ENCODE assay signal across 18 cellular contexts in genomic region chr22:46414704-46415103, GRCh38.
DNase-seq lines count a peak whose midpoint lies in the region; ATAC-seq, FAIRE-seq and TF ChIP-seq lines count a peak whose summit lies in the region.
"Had no signal": no experiment of that assay in that cellular context is flagged by ENCODE, and none has a peak within 500 bp of the region (broad histone marks: within the 10 kb centered on the region; RNA-seq: fewer than 3 reads in every experiment).

No MANE protein-coding gene starts in this region.

- CTCF ChIA-PET in activated CD8-positive, alpha-beta T cell treated with anti-CD3 and anti-CD28 coated beads, Interleukin-2, amount 10 ng/mL, durations not matched to agents 7 days and 5 days (lab: Charles Lee): no interaction called here

- no peak overlapping the region for H3K18ac ChIP-seq in mesenchymal stem cell (ENCODE audit: low read depth in 1 of 2, low read length in 2 of 2)

- ATAC-seq in activated naive CD4-positive, alpha-beta T cell treated with anti-CD3 and anti-CD28 coated beads, Interleukin-2, amount 50 U/mL, for 72 hours: no peak
- ATAC-seq in activated CD8-positive, alpha-beta T cell treated with anti-CD3 and anti-CD28 coated beads, Interleukin-2, amount 10 ng/mL, durations not matched to agents 7 days and 5 days: no peak
- ATAC-seq: A549; CD8-positive, alpha-beta T cell had no signal

- H2BK120ac ChIP-seq in mesenchymal stem cell (ENCODE audit: low read depth, low read length): no peak overlapping the region

- no peak for FAIRE-seq in astrocyte (lab: Jason Lieb, UNC)
- FAIRE-seq: A549, D721Med, GM12892 had no signal

- no peak overlapping the region for H2BK5ac ChIP-seq in mesenchymal stem cell (ENCODE audit: low read depth, low read length, poor library complexity, severe bottlenecking)

- H3K4me3 ChIP-seq in astrocyte (ENCODE audit: insufficient read depth, low read depth, low read length): no peak overlapping the region
- H3K4me3 ChIP-seq in mesenchymal stem cell (ENCODE audit: insufficient read depth in 1 of 2, low read depth in 1 of 2, low read length in 2 of 2): no peak overlapping the region
- H3K4me3 ChIP-seq: A549 had no signal

- H3K9ac ChIP-seq in astrocyte (ENCODE audit: low read length) (no peak overlapping the region), mesenchymal stem cell (ENCODE audit: low read length) (no peak overlapping the region)

- H3K36me3 ChIP-seq in astrocyte (ENCODE audit: insufficient read depth, low read length) (no peaks in the 10 kb centered on the region), mesenchymal stem cell (ENCODE audit: control insufficient read depth in 1 of 2, insufficient read depth in 2 of 2, low read depth in 1 of 2, low read length in 2 of 2) (peaks cover 0 to 26% of the 10 kb centered on the region in 2 experiments)

- peaks cover 2% of the 10 kb centered on the region for H3K9me3 Mint-ChIP-seq in astrocyte (ENCODE audit: unreplicated experiment)
- no peaks in the 10 kb centered on the region for H3K9me3 Mint-ChIP-seq in activated naive CD4-positive, alpha-beta T cell treated with anti-CD3 and anti-CD28 coated beads, Interleukin-2, amount 50 U/mL, for 72 hours
- H3K9me3 Mint-ChIP-seq in activated CD8-positive, alpha-beta T cell treated with anti-CD3 and anti-CD28 coated beads, Interleukin-2, amount 10 ng/mL, durations not matched to agents 7 days and 5 days (ENCODE audit: insufficient read depth): no peaks in the 10 kb centered on the region
- H3K9me3 Mint-ChIP-seq: CD14-positive monocyte; CD8-positive, alpha-beta T cell; HFFc6 had no signal

- H3K9me3 ChIP-seq in astrocyte (ENCODE audit: insufficient read depth, low read depth, low read length) (no peaks in the 10 kb centered on the region), mesenchymal stem cell (ENCODE audit: control insufficient read depth, low read length) (no peaks in the 10 kb centered on the region)
- H3K9me3 ChIP-seq: A549 had no signal

- no peaks in the 10 kb centered on the region for H4K20me1 ChIP-seq in astrocyte (ENCODE audit: insufficient read depth, low read length)

- peaks cover 13% of the 10 kb centered on the region for H3K4me1 Mint-ChIP-seq in astrocyte (ENCODE audit: low read depth, unreplicated experiment)
- no peaks in the 10 kb centered on the region for H3K4me1 Mint-ChIP-seq in activated CD8-positive, alpha-beta T cell treated with anti-CD3 and anti-CD28 coated beads, Interleukin-2, amount 10 ng/mL, durations not matched to agents 7 days and 5 days (ENCODE audit: low read depth)
- H3K4me1 Mint-ChIP-seq: CD14-positive monocyte had no signal

- no peaks in the 10 kb centered on the region for H3K79me1 ChIP-seq in mesenchymal stem cell (replicated peaks; ENCODE audit: low read length, poor library complexity, severe bottlenecking)

- H2BK15ac ChIP-seq in mesenchymal stem cell (ENCODE audit: low read depth, poor library complexity, severe bottlenecking): no peak overlapping the region

- H3K4me3 Mint-ChIP-seq in astrocyte (ENCODE audit: unreplicated experiment): no peak overlapping the region
- no peak overlapping the region for H3K4me3 Mint-ChIP-seq in activated CD8-positive, alpha-beta T cell treated with anti-CD3 and anti-CD28 coated beads, Interleukin-2, amount 10 ng/mL, durations not matched to agents 7 days and 5 days
- H3K4me3 Mint-ChIP-seq: CD14-positive monocyte; CD8-positive, alpha-beta T cell; HFFc6 had no signal

- H3K27ac ChIP-seq in astrocyte (ENCODE audit: low read depth, low read length) (no peak overlapping the region), mesenchymal stem cell (ENCODE audit: low read length, poor library complexity, severe bottlenecking) (no peak overlapping the region)
- H3K27ac ChIP-seq: A549 had no signal

- H3K79me2 ChIP-seq in astrocyte (ENCODE audit: insufficient read depth, low read length): no peaks in the 10 kb centered on the region

- H2AFZ ChIP-seq in astrocyte (ENCODE audit: low read depth, low read length) (no peak overlapping the region), mesenchymal stem cell (ENCODE audit: low read depth, low read length) (no peak overlapping the region)

- H3K23ac ChIP-seq in mesenchymal stem cell (ENCODE audit: low read length in 2 of 2): no peak overlapping the region

- 91% methylated on average over 19 of the region's 19 CpGs for WGBS in mesenchymal stem cell

- peaks cover 14% of the 10 kb centered on the region for H3K36me3 Mint-ChIP-seq in astrocyte (ENCODE audit: low read depth, unreplicated experiment)
- H3K36me3 Mint-ChIP-seq in activated naive CD4-positive, alpha-beta T cell treated with anti-CD3 and anti-CD28 coated beads, Interleukin-2, amount 50 U/mL, for 72 hours: no peaks in the 10 kb centered on the region
- H3K36me3 Mint-ChIP-seq in activated CD8-positive, alpha-beta T cell treated with anti-CD3 and anti-CD28 coated beads, Interleukin-2, amount 10 ng/mL, durations not matched to agents 7 days and 5 days (ENCODE audit: low read depth): no peaks in the 10 kb centered on the region
- H3K36me3 Mint-ChIP-seq: CD14-positive monocyte; CD8-positive, alpha-beta T cell had no signal

- POLR2A ChIA-PET in activated CD8-positive, alpha-beta T cell treated with anti-CD3 and anti-CD28 coated beads, Interleukin-2, amount 10 ng/mL, durations not matched to agents 7 days and 5 days (lab: Charles Lee): no interaction called here

- H3K27me3 Mint-ChIP-seq in astrocyte (ENCODE audit: low read depth, unreplicated experiment): peaks cover 2% of the 10 kb centered on the region
- H3K27me3 Mint-ChIP-seq in activated CD8-positive, alpha-beta T cell treated with anti-CD3 and anti-CD28 coated beads, Interleukin-2, amount 10 ng/mL, durations not matched to agents 7 days and 5 days (ENCODE audit: low read depth): no peaks in the 10 kb centered on the region

- no peak overlapping the region for H3K14ac ChIP-seq in mesenchymal stem cell (ENCODE audit: low read length in 2 of 2)

- H3K27me3 ChIP-seq in astrocyte (ENCODE audit: insufficient read depth, low read length) (peaks cover 7% of the 10 kb centered on the region), mesenchymal stem cell (ENCODE audit: control insufficient read depth in 1 of 2, insufficient read depth in 1 of 2, low read length in 2 of 2) (peaks cover 0 to 75% of the 10 kb centered on the region in 2 experiments)

- no peak overlapping the region for H2BK12ac ChIP-seq in mesenchymal stem cell (ENCODE audit: low read length in 2 of 2)

- H3K27ac Mint-ChIP-seq in astrocyte (ENCODE audit: unreplicated experiment): peak overlapping the region; percentile 75
- no peak overlapping the region for H3K27ac Mint-ChIP-seq in activated naive CD4-positive, alpha-beta T cell treated with anti-CD3 and anti-CD28 coated beads, Interleukin-2, amount 50 U/mL, for 72 hours
- H3K27ac Mint-ChIP-seq in activated CD8-positive, alpha-beta T cell treated with anti-CD3 and anti-CD28 coated beads, Interleukin-2, amount 10 ng/mL, durations not matched to agents 7 days and 5 days: no peak overlapping the region
- H3K27ac Mint-ChIP-seq: CD14-positive monocyte; CD8-positive, alpha-beta T cell; HFFc6 had no signal

- TF ChIP-seq CTCF in GM13976 (IDR thresholded peaks at IDR 0.05; ENCODE audit: borderline replicate concordance, control extremely low read depth, extremely low read depth, insufficient read depth, missing control alignments): no peak
- TF ChIP-seq CTCF in astrocyte (IDR thresholded peaks at IDR 0.05; ENCODE audit: insufficient read depth, low read depth, low read length): no peak

- H4K8ac ChIP-seq in mesenchymal stem cell (ENCODE audit: low read length): no peak overlapping the region

- in situ Hi-C loops in GM13976 (cut with MboI; ENCODE audit: low sequenced_read_pairs, unreplicated experiment): no loop called here

- DNase-seq in GM13976 (ENCODE audit: low spot score) (peak; percentile 63), astrocyte (ENCODE audit: low read depth) (no peak), mesenchymal stem cell (no peak), cortex of kidney (lab: John Stamatoyannopoulos, UW) (no peak)
- DNase-seq in activated naive CD4-positive, alpha-beta T cell treated with anti-CD3 and anti-CD28 coated beads, Interleukin-2, amount 50 U/mL, for 72 hours (ENCODE audit: low spot score in 2 of 2): no peak
- no peak for DNase-seq in stimulated activated CD4-positive, alpha-beta T cell treated with anti-CD3 and anti-CD28 coated beads, Interleukin-4, amount 100 ng/mL, for 1 hour
- DNase-seq in activated CD8-positive, alpha-beta T cell treated with anti-CD3 and anti-CD28 coated beads, Interleukin-2, amount 10 ng/mL, durations not matched to agents 7 days and 5 days: no peak
- DNase-seq: CD8-positive, alpha-beta T cell; COR-L47; DND-41; GDM1; HCEC 1CT; HFFc6; KBM-7 had no signal

- peak overlapping the region; percentile 91 for H2AK5ac ChIP-seq in mesenchymal stem cell (ENCODE audit: low read length, severe bottlenecking)

- no peak overlapping the region for H3K4me2 ChIP-seq in astrocyte (ENCODE audit: low read length)
- no peak overlapping the region for H3K4me2 ChIP-seq in mesenchymal stem cell (ENCODE audit: low read length, poor library complexity, severe bottlenecking)
- H3K4me2 ChIP-seq: A549 had no signal

- no peak overlapping the region for H4K91ac ChIP-seq in mesenchymal stem cell (ENCODE audit: low read length)

- H3K4me1 ChIP-seq in astrocyte (ENCODE audit: insufficient read depth, low read length) (peaks cover 23% of the 10 kb centered on the region), mesenchymal stem cell (ENCODE audit: control insufficient read depth, insufficient read depth, low read depth, low read length) (peaks cover 26% of the 10 kb centered on the region)
- H3K4me1 ChIP-seq: A549 had no signal

- H3K4ac ChIP-seq in mesenchymal stem cell (ENCODE audit: low read depth in 1 of 2, low read length in 2 of 2): no peak overlapping the region
